In the genomic region with DNA sequence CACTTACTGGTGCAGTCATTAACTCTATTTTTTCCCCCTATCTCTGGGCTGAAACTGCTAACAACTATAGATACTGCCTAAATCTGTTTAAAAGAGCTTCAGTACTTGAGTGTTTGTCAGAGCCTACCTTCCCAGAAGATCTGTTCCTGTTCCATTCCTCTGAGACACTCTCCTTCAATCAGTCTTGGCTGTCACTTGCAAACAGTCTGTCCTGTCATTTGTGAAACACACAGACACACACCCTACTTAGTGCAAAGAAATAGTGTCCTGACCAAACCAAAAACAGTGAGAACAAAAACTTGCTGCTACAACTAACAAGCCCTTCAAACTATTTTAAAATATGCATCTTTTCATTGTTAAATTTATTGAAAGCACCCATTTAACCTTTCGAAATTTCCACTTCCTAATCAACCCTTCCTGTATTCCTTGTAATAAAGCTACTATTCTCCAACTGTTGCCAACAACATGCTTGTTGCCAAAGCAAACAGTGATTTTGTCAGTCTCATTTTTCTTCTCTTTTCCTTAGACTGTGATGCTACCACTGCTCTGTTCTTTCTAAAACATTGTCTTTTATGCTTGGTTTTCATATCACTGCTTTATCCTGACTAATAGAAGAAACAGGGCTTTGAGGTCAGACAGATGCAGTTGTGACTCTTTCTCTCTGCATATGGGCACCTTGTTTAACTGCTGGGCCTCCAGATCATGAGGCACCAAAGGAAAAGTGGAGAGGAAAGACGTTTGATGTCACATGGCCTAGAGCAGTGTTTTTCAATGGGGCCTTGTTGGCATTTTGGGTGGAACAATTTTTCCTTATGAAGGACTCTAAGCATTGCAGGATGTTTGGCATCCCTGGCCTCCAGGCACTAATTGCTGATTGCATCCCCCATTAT, we compare ENCODE assay signal across 15 cellular contexts. TPM values are rescaled to one million over a fixed set of nuclear protein-coding genes. Genes with fewer than 3 reads are reported as not detected.
DNase-seq lines count a peak whose midpoint lies in the region; ATAC-seq and TF ChIP-seq lines count a peak whose summit lies in the region.
"Had no signal": no experiment of that assay in that cellular context is flagged by ENCODE, and none has a peak within 500 bp of the region (broad histone marks: within the 10 kb centered on the region; RNA-seq: fewer than 3 reads in every experiment).

No MANE protein-coding gene starts in this region.

- no peak overlapping the region for H3K4me3 Mint-ChIP-seq in osteocyte (ENCODE audit: unreplicated experiment)
- H3K4me3 Mint-ChIP-seq: stimulated activated naive B cell treated with anti-CD40 and anti-IgM and Interleukin-4, amounts not matched to agents 10 μg/mL and 1 μg/mL and 100 μg/mL, for 72 hours; T-helper 1 cell treated with Interleukin-12 subunit alpha and Interleukin-12 subunit beta and Interleukin-4 antibody, amounts not matched to agents 30 μg/mL and 1 μg/mL, for 36 hours had no signal

- H3K4me1 Mint-ChIP-seq in osteocyte (ENCODE audit: unreplicated experiment) = peaks cover 66% of the 10 kb centered on the region
- H3K4me1 Mint-ChIP-seq: stimulated activated naive B cell treated with anti-CD40 and anti-IgM and Interleukin-4, amounts not matched to agents 10 μg/mL and 1 μg/mL and 100 μg/mL, for 72 hours had no signal

- H3K9me3 ChIP-seq in GM23248 (ENCODE audit: low read depth) = no peaks in the 10 kb centered on the region
- no peaks in the 10 kb centered on the region for H3K9me3 ChIP-seq in ascending aorta
- H3K9me3 ChIP-seq in SJCRH30 (replicated peaks) = no peaks in the 10 kb centered on the region
- H3K9me3 ChIP-seq: prostate gland had no signal

- H3K4me1 ChIP-seq in GM23248 (ENCODE audit: insufficient read depth) (peaks cover 15% of the 10 kb centered on the region), ascending aorta (peaks cover 2 to 28% of the 10 kb centered on the region in 2 donors), SJCRH30 (peaks cover 3% of the 10 kb centered on the region; the same call in 1 of the 2 replicates)
- H3K4me1 ChIP-seq: prostate gland had no signal

- H3K27ac ChIP-seq in GM23248 (no peak overlapping the region), ascending aorta (peak overlapping the region; percentile 42 to 50), SJCRH30 (no peak overlapping the region)
- H3K27ac ChIP-seq: prostate gland had no signal

- no peak overlapping the region for H3K4me2 ChIP-seq in GM23248 (ENCODE audit: unreplicated experiment)

- H3K4me3 ChIP-seq in GM23248 = no peak overlapping the region
- no peak overlapping the region for H3K4me3 ChIP-seq in ascending aorta
- no peak overlapping the region for H3K4me3 ChIP-seq in fibroblast of the aortic adventitia (ENCODE audit: low read depth, low read length)
- no peak overlapping the region for H3K4me3 ChIP-seq in SJCRH30
- H3K4me3 ChIP-seq: prostate gland had no signal

- no peak overlapping the region for H3K9ac ChIP-seq in GM23248

- intact Hi-C loops in ascending aorta (cut with DNase I) = loop anchor here (5.0 kb wide), 1 partner anchor 38 kb away; no protein-coding TSS in a partner anchor

- in situ Hi-C loops in GM23248 (cut with MboI) = no loop called here

- TF ChIP-seq CTCF in ascending aorta (IDR thresholded peaks at IDR 0.05) (no peak), fibroblast of the aortic adventitia (IDR thresholded peaks at IDR 0.05; ENCODE audit: insufficient read depth, low read length) (no peak), osteocyte (IDR thresholded peaks at IDR 0.05) (no peak)

- H3K36me3 Mint-ChIP-seq in osteocyte (ENCODE audit: unreplicated experiment) = no peaks in the 10 kb centered on the region
- H3K36me3 Mint-ChIP-seq: stimulated activated naive B cell treated with anti-CD40 and anti-IgM and Interleukin-4, amounts not matched to agents 10 μg/mL and 1 μg/mL and 100 μg/mL, for 72 hours had no signal

- peak; percentile 36 for DNase-seq in GM23248
- DNase-seq in ascending aorta (ENCODE audit: low spot score in 2 of 2) = no peak
- DNase-seq in fibroblast of the aortic adventitia (ENCODE audit: low read depth) = peak; percentile 66
- DNase-seq in osteocyte (ENCODE audit: extremely low spot score, unreplicated experiment) = no peak
- DNase-seq in SJCRH30 = no peak
- no peak for DNase-seq in mesenteric fat pad (ENCODE audit: low spot score)
- DNase-seq in NCI-H1105 treated with DMSO at 0.1 percent for 48 hours (lab: John Stamatoyannopoulos, UW) = no peak
- DNase-seq: C1 segment of cervical spinal cord; HCEC 1CT; NCI-H2171 treated with DMSO at 0.1 percent for 48 hours; stimulated activated CD4-positive, alpha-beta T cell treated with anti-CD3 and anti-CD28 coated beads, Interleukin-4, amount 100 ng/mL, for 1 hour; stimulated activated naive B cell treated with anti-CD40 and anti-IgM and Interleukin-4, amounts not matched to agents 10 μg/mL and 1 μg/mL and 100 μg/mL, for 72 hours had no signal

- no peaks in the 10 kb centered on the region for H3K79me2 ChIP-seq in GM23248 (ENCODE audit: insufficient read depth)

- H3K27me3 Mint-ChIP-seq in osteocyte (ENCODE audit: unreplicated experiment) = no peaks in the 10 kb centered on the region

- no peak overlapping the region for H2AFZ ChIP-seq in GM23248

- ATAC-seq in HG03159 (IDR thresholded peaks at IDR 0.05; ENCODE audit: unreplicated experiment) = no peak
- ATAC-seq: stimulated activated naive B cell treated with anti-CD40 and anti-IgM and Interleukin-4, amounts not matched to agents 10 μg/mL and 1 μg/mL and 100 μg/mL, for 72 hours had no signal

- H3K9me3 Mint-ChIP-seq in osteocyte (ENCODE audit: unreplicated experiment) = peaks cover 3% of the 10 kb centered on the region
- H3K9me3 Mint-ChIP-seq: stimulated activated naive B cell treated with anti-CD40 and anti-IgM and Interleukin-4, amounts not matched to agents 10 μg/mL and 1 μg/mL and 100 μg/mL, for 72 hours; T-helper 1 cell treated with Interleukin-12 subunit alpha and Interleukin-12 subunit beta and Interleukin-4 antibody, amounts not matched to agents 30 μg/mL and 1 μg/mL, for 36 hours had no signal

- no peaks in the 10 kb centered on the region for H4K20me1 ChIP-seq in GM23248 (ENCODE audit: insufficient read depth)

- peaks cover 6% of the 10 kb centered on the region; the same call in 1 of the 2 replicates for H3F3A ChIP-seq in GM23248 (ENCODE audit: insufficient read depth)

- H3K27me3 ChIP-seq in GM23248 (replicated peaks; ENCODE audit: insufficient read depth) (no peaks in the 10 kb centered on the region), ascending aorta (no peaks in the 10 kb centered on the region), SJCRH30 (no peaks in the 10 kb centered on the region)

- H3K36me3 ChIP-seq in GM23248 (ENCODE audit: low read depth) (no peaks in the 10 kb centered on the region), ascending aorta (no peaks in the 10 kb centered on the region), SJCRH30 (no peaks in the 10 kb centered on the region)
- H3K36me3 ChIP-seq: prostate gland had no signal

- peak overlapping the region; percentile 88 for H3K27ac Mint-ChIP-seq in osteocyte (ENCODE audit: unreplicated experiment)
- H3K27ac Mint-ChIP-seq: stimulated activated naive B cell treated with anti-CD40 and anti-IgM and Interleukin-4, amounts not matched to agents 10 μg/mL and 1 μg/mL and 100 μg/mL, for 72 hours; T-helper 1 cell treated with Interleukin-12 subunit alpha and Interleukin-12 subunit beta and Interleukin-4 antibody, amounts not matched to agents 30 μg/mL and 1 μg/mL, for 36 hours had no signal

- 17 to 26% methylated on average over 2 of the region's 2 CpGs for WGBS in GM23248 (ENCODE audit: low coverage in 1 of 2, low lambda C conversion rate in 2 of 2, missing lambda C conversion rate in 2 of 2), 2 experiments

- H3K9me2 ChIP-seq in GM23248 (ENCODE audit: insufficient read depth) = no peaks in the 10 kb centered on the region

RNA-seq across cellular contexts. Expression of gene HMCN1, which starts 55.9 kb away (rescaled TPM):
- total RNA-seq in GM23248 (2014; rRNA removed; shearing (Covaris generic)) = 5.2 and 18.7 TPM in 2 replicates
- 1.8 and 2.1 TPM in 2 replicates for polyA plus RNA-seq in GM23248 (2016; fragmentation: Nextera tagmentation; extraction: Ambion mirVana)
- total RNA-seq in ascending aorta (61.7 TPM), fibroblast of the aortic adventitia (ENCODE audit: low replicate concordance) (95.4 and 106 TPM in 2 replicates), osteocyte (91.4 and 95.9 TPM in 2 replicates), mesenteric fat pad (13.3 TPM)
- 31.0 and 37.6 TPM in 2 replicates for total RNA-seq in SJCRH30 (2014; rRNA removed; shearing (Covaris generic))

Comparison
In these comparisons a context has a peak if more than half of its experiments do, and no peak if none do; other contexts are left out.
1. DNase-seq: peak in GM23248 (single experiment) and fibroblast of the aortic adventitia (single experiment); none in ascending aorta (0 of 2), osteocyte (single experiment), SJCRH30 (0 of 2), mesenteric fat pad (single experiment) and NCI-H1105 treated with DMSO at 0.1 percent for 48 hours (single experiment).
2. H3K27ac ChIP-seq: peak in ascending aorta (2 of 2); none in GM23248 (single experiment) and SJCRH30 (single experiment).